Comparison of ENCODE assay signal across 16 cellular contexts in the genomic region with DNA sequence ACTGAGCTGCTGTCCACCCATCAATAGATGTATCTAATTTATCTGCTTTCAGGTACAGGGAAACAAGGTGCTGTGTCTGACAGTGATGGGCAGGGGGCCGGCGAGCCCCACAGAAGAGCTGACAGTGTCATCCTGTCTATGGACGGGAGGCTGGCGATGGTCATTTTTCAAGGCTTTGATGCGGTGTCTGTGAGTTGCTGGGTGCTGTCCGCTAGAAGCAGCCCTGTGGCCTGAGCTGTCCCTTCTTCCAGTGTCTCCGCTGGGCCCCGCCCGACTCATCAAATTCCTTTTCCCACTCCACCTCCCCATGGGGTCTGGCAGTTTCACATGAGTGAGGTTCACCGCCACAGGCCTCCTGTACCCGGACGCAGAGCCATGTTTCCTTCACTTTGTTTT.
A peak's percentile ranks its signal among the peaks of the same experiment; 100 is the strongest.
DNase-seq lines count a peak whose midpoint lies in the region; ATAC-seq and TF ChIP-seq lines count a peak whose summit lies in the region.
"Had no signal": no experiment of that assay in that cellular context is flagged by ENCODE, and none has a peak within 500 bp of the region (broad histone marks: within the 10 kb centered on the region; RNA-seq: fewer than 3 reads in every experiment).

No MANE protein-coding gene starts in this region.

- peaks cover 0 to 4% of the 10 kb centered on the region in 2 donors for H3K9me3 ChIP-seq in lung (ENCODE audit: control insufficient read depth in 2 of 2, insufficient read depth in 1 of 2, low read length in 1 of 2)
- H3K9me3 ChIP-seq: A549, Caco-2 had no signal

- no peaks in the 10 kb centered on the region for H3K27me3 ChIP-seq in lung (ENCODE audit: control insufficient read depth, insufficient read depth)

- no peaks in the 10 kb centered on the region for H3K36me3 ChIP-seq in lung (ENCODE audit: control insufficient read depth in 2 of 2, insufficient read depth in 2 of 2, low read length in 2 of 2)

- H3K4me1 Mint-ChIP-seq in type B pancreatic cell (ENCODE audit: unreplicated experiment), result peaks cover 6% of the 10 kb centered on the region
- H3K4me1 Mint-ChIP-seq in activated T-cell treated with anti-CD3 and anti-CD28 coated beads, Interleukin-2, amount 50 U/mL, for 72 hours (ENCODE audit: low read depth), result peaks cover 3% of the 10 kb centered on the region

- DNase-seq in activated CD8-positive, alpha-beta memory T cell treated with anti-CD3 and anti-CD28 coated beads for 24 hours, result peak; percentile 28
- no peak for DNase-seq in activated CD8-positive, alpha-beta memory T cell treated with anti-CD3 and anti-CD28 coated beads, Interleukin-2, amount 50 U/mL, for 4 hours
- DNase-seq in NCI-H69 (lab: John Stamatoyannopoulos, UW) (peak; percentile 2), lung (ENCODE audit: low spot score) (peak; percentile 21), type B pancreatic cell (ENCODE audit: extremely low spot score, unreplicated experiment) (peak; percentile 49)
- DNase-seq in activated T-cell treated with anti-CD3 and anti-CD28 coated beads, Interleukin-2, amount 50 U/mL, for 72 hours, result no peak
- no peak for DNase-seq in stimulated activated CD4-positive, alpha-beta T cell treated with anti-CD3 and anti-CD28 coated beads, Interleukin-15, amount 100 ng/mL, for 24 hours
- DNase-seq: AML-193; Caco-2; CD4-positive, alpha-beta T cell; HCEC 1CT; IMR-90 had no signal

- WGBS in lung, 2 donors, result 90 to 91% methylated on average over 12 of the region's 12 CpGs

- no peak overlapping the region for H3K27ac Mint-ChIP-seq in type B pancreatic cell
- H3K27ac Mint-ChIP-seq in activated T-cell treated with anti-CD3 and anti-CD28 coated beads, Interleukin-2, amount 50 U/mL, for 72 hours, result no peak overlapping the region
- H3K27ac Mint-ChIP-seq: CD4-positive, alpha-beta T cell; GM23338 had no signal

- TF ChIP-seq CTCF in lung (IDR thresholded peaks at IDR 0.05; ENCODE audit: control extremely low read depth, extremely low read depth), result no peak
- TF ChIP-seq CTCF in type B pancreatic cell (conservative IDR thresholded peaks at IDR 0.05), result no peak

- H3K4me3 ChIP-seq in lung, result no peak overlapping the region
- H3K4me3 ChIP-seq: A549, GM23338 had no signal

- H3K27ac ChIP-seq in lung (ENCODE audit: low read depth in 1 of 2, low read length in 1 of 2), result no peak overlapping the region
- H3K27ac ChIP-seq: 22Rv1, C4-2B had no signal

- no peak overlapping the region for H3K4me3 Mint-ChIP-seq in type B pancreatic cell
- H3K4me3 Mint-ChIP-seq in activated T-cell treated with anti-CD3 and anti-CD28 coated beads, Interleukin-2, amount 50 U/mL, for 72 hours, result no peak overlapping the region
- H3K4me3 Mint-ChIP-seq: CD4-positive, alpha-beta T cell; GM23338 had no signal

- ATAC-seq in lung (ENCODE audit: insufficient read depth, low FRiP score), result no peak
- no peak for ATAC-seq in activated T-cell treated with anti-CD3 and anti-CD28 coated beads, Interleukin-2, amount 50 U/mL, for 72 hours (replicated peaks in 1 of 2)
- ATAC-seq: A549, GM23338 had no signal

- peaks cover 13% of the 10 kb centered on the region for H3K27me3 Mint-ChIP-seq in type B pancreatic cell
- peaks cover 8% of the 10 kb centered on the region for H3K27me3 Mint-ChIP-seq in activated T-cell treated with anti-CD3 and anti-CD28 coated beads, Interleukin-2, amount 50 U/mL, for 72 hours (ENCODE audit: low read depth)

- no peaks in the 10 kb centered on the region for H3K36me3 Mint-ChIP-seq in type B pancreatic cell
- no peaks in the 10 kb centered on the region for H3K36me3 Mint-ChIP-seq in activated T-cell treated with anti-CD3 and anti-CD28 coated beads, Interleukin-2, amount 50 U/mL, for 72 hours (ENCODE audit: insufficient read depth in 2 of 2)

- H3K9me3 Mint-ChIP-seq in type B pancreatic cell, result no peaks in the 10 kb centered on the region
- no peaks in the 10 kb centered on the region for H3K9me3 Mint-ChIP-seq in activated T-cell treated with anti-CD3 and anti-CD28 coated beads, Interleukin-2, amount 50 U/mL, for 72 hours
- H3K9me3 Mint-ChIP-seq: CD4-positive, alpha-beta T cell; GM23338 had no signal

- H3K4me1 ChIP-seq in lung (ENCODE audit: control insufficient read depth in 2 of 2, insufficient read depth in 2 of 2, low read length in 2 of 2), result peaks cover 0 to 4% of the 10 kb centered on the region in 2 donors
- H3K4me1 ChIP-seq: Caco-2 had no signal

Comparison
In these comparisons a context has a peak if more than half of its experiments do, and no peak if none do; other contexts are left out.
1. DNase-seq: peak in activated CD8-positive, alpha-beta memory T cell treated with anti-CD3 and anti-CD28 coated beads for 24 hours (single experiment), NCI-H69 (single experiment), lung (single experiment) and type B pancreatic cell (single experiment); none in activated CD8-positive, alpha-beta memory T cell treated with anti-CD3 and anti-CD28 coated beads, Interleukin-2, amount 50 U/mL, for 4 hours (single experiment), activated T-cell treated with anti-CD3 and anti-CD28 coated beads, Interleukin-2, amount 50 U/mL, for 72 hours (0 of 2) and stimulated activated CD4-positive, alpha-beta T cell treated with anti-CD3 and anti-CD28 coated beads, Interleukin-15, amount 100 ng/mL, for 24 hours (single experiment).